In genomic region chr2:172334988-172335387, GRCh38 we compare ENCODE assay signal across 18 cellular contexts.
"Had no signal": no experiment of that assay in that cellular context is flagged by ENCODE, and none has a peak within 500 bp of the region (broad histone marks: within the 10 kb centered on the region; RNA-seq: fewer than 3 reads in every experiment).

No MANE protein-coding gene starts in this region.

- H3K27me3 ChIP-seq: brain microvascular endothelial cell, gastroesophageal sphincter, heart left ventricle had no signal

- H3K36me3 ChIP-seq: brain microvascular endothelial cell, gastroesophageal sphincter, heart left ventricle had no signal

- H3K9me3 ChIP-seq: gastroesophageal sphincter, heart left ventricle, psoas muscle had no signal

- H3K4me3 ChIP-seq: gastroesophageal sphincter, heart left ventricle, psoas muscle, smooth muscle cell had no signal

- ATAC-seq: activated CD8-positive, alpha-beta T cell treated with anti-CD3 and anti-CD28 coated beads for 36 hours; activated naive CD8-positive, alpha-beta T cell treated with anti-CD3 and anti-CD28 coated beads, Interleukin-2, amount 50 U/mL, for 24 hours; gastroesophageal sphincter; naive thymus-derived CD8-positive, alpha-beta T cell; psoas muscle; stimulated activated naive B cell treated with anti-CD40 and anti-IgM and Interleukin-4, amounts not matched to agents 10 μg/mL and 1 μg/mL and 100 μg/mL, for 72 hours had no signal

- DNase-seq: activated CD4-positive, alpha-beta T cell treated with anti-CD3 and anti-CD28 coated beads, Interleukin-2, amount 10 ng/mL, durations not matched to agents 24 days and 14 days; activated CD4-positive, CD25-positive, alpha-beta regulatory T cell; activated CD8-positive, alpha-beta T cell treated with anti-CD3 and anti-CD28 coated beads for 36 hours; activated naive CD4-positive, alpha-beta T cell treated with anti-CD3 and anti-CD28 coated beads, Interleukin-2, amount 10 ng/mL, durations not matched to agents 7 days and 5 days; activated naive CD8-positive, alpha-beta T cell treated with anti-CD3 and anti-CD28 coated beads, Interleukin-2, amount 50 U/mL, for 24 hours; activated T-cell treated with anti-CD3 and anti-CD28 coated beads, Interleukin-2, amount 50 U/mL, for 24 hours; anterior cingulate cortex; brain microvascular endothelial cell; central memory CD4-positive, alpha-beta T cell; heart left ventricle; left ventricle myocardium superior; naive thymus-derived CD8-positive, alpha-beta T cell; psoas muscle; right cardiac atrium; stimulated activated CD4-positive, alpha-beta T cell treated with anti-CD3 and anti-CD28 coated beads, Interleukin-4, amount 100 ng/mL, for 4 hours; stimulated activated naive B cell treated with anti-CD40 and anti-IgM and Interleukin-4, amounts not matched to agents 10 μg/mL and 1 μg/mL and 100 μg/mL, for 72 hours had no signal

- H3K27ac ChIP-seq: brain microvascular endothelial cell, gastroesophageal sphincter, psoas muscle had no signal

- H3K4me2 ChIP-seq: smooth muscle cell had no signal
